Comparison of ENCODE assay signal across 9 cellular contexts in the genomic region with DNA sequence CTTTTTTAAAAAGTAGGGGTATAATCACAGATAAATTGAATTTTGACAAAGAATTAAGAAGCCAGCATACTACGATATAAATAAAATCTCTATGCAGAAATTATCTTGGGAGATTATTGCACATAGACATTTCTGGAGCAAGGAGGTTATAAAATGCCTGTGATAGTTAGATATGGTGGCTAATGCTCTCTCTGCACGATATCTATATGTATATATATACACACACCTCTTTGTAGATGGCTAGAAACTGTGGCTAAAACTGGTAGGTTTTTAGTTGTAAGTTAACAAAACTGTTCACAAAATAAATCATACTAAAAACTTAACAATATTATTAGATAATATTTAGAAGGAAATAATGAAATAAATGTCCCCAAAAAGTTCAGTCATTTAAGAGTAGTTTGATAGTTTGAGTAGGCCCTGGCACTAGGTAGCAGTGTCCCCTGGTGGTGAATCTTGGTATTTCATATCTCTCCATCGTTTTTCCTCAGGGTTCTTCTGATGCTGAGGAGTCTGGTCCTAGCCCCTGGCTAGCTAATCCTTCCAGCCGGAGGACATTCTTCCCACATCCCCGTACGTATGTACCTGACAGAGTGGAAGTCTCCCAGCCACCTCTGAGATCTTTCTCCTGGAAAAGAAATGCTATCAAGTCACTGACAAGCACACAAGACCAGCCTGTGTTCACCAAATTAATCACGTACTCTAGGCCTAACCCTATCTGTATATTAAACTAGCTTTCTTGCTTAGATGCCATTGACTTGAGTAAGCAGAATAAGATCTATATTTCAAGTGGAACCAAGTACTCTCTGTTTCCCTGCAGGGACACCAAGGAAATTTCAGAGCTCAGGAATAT. TPM values are rescaled to one million over a fixed set of nuclear protein-coding genes. Genes with fewer than 3 reads are reported as not detected.
DNase-seq lines count a peak whose midpoint lies in the region; ATAC-seq and TF ChIP-seq lines count a peak whose summit lies in the region.
"Had no signal": no experiment of that assay in that cellular context is flagged by ENCODE, and none has a peak within 500 bp of the region (broad histone marks: within the 10 kb centered on the region; RNA-seq: fewer than 3 reads in every experiment).

No MANE protein-coding gene starts in this region.

- H3K36me3 ChIP-seq in H7 (replicated peaks; ENCODE audit: control insufficient read depth, insufficient read depth, low read length): no peaks in the 10 kb centered on the region

- no peak overlapping the region for H3K27ac ChIP-seq in dorsolateral prefrontal cortex
- H3K27ac ChIP-seq: skin epidermis had no signal

- ATAC-seq in naive B cell (ENCODE audit: low read depth in 2 of 2): no peak
- no peak for ATAC-seq in GM21423 (IDR thresholded peaks at IDR 0.05; ENCODE audit: unreplicated experiment)
- ATAC-seq in GM21619 (IDR thresholded peaks at IDR 0.05; ENCODE audit: unreplicated experiment): no peak
- ATAC-seq in GM21786 (IDR thresholded peaks at IDR 0.05; ENCODE audit: unreplicated experiment): no peak

- H3K9me3 Mint-ChIP-seq in naive B cell: peaks cover 0 to 9% (median 4%) of the 10 kb centered on the region in 7 donors

- peaks cover 9 to 10% (median 9%) of the 10 kb centered on the region in 3 donors for H3K4me1 Mint-ChIP-seq in naive B cell

- H3K4me3 ChIP-seq in H7 (ENCODE audit: insufficient read depth, low read depth, low read length): no peak overlapping the region
- H3K4me3 ChIP-seq in dorsolateral prefrontal cortex: no peak overlapping the region
- H3K4me3 ChIP-seq: skin epidermis had no signal

- DNase-seq in D341Med (ENCODE audit: low spot score): peak; percentile 68
- DNase-seq in H7: peak; percentile 83
- DNase-seq in SHP77 treated with DMSO at 0.1 percent for 48 hours (lab: John Stamatoyannopoulos, UW): peak; percentile 12
- DNase-seq in dorsolateral prefrontal cortex: no peak
- DNase-seq in naive B cell: peak; percentile 11

- H3K4me3 Mint-ChIP-seq in naive B cell: no peak overlapping the region

- peaks cover 0 to 11% (median 2%) of the 10 kb centered on the region in 3 donors for H3K27me3 Mint-ChIP-seq in naive B cell

- peak; percentile 56 to 88 (median 76) for TF ChIP-seq CTCF in dorsolateral prefrontal cortex (IDR thresholded peaks at IDR 0.05 in 54 of 56, conservative IDR thresholded peaks at IDR 0.05 in 2 of 56; ENCODE audit: low read depth in 1 of 56, partially characterized antibody in 56 of 56)

- intact Hi-C loops in dorsolateral prefrontal cortex (cut with DNase I): no loop called here

- H3K27me3 ChIP-seq in H7 (ENCODE audit: control insufficient read depth, insufficient read depth, low read length) (no peaks in the 10 kb centered on the region), dorsolateral prefrontal cortex (no peaks in the 10 kb centered on the region)

- H3K36me3 Mint-ChIP-seq in naive B cell: no peaks in the 10 kb centered on the region

- no peak overlapping the region for H3K27ac Mint-ChIP-seq in naive B cell

RNA-seq across cellular contexts. Expression of gene ART5, which starts 32.2 kb away (rescaled TPM):
- total RNA-seq in H7 (2014; rRNA removed; shearing (Covaris generic)): 6.5 and 15.0 TPM in 2 replicates
- 1 to 10 TPM in 5 of 120 experiments, under 1 TPM in 13, not detected in 102; 0.31 to 1.5 (median 0.90) TPM for total RNA-seq in dorsolateral prefrontal cortex
- not detected for polyA plus RNA-seq in naive B cell (ENCODE audit: low read depth in 6 of 6)

RNA-seq across cellular contexts. Expression of gene ART1, which starts 35.3 kb away (rescaled TPM):
- 0.07 TPM in 1 of 2 replicates, not detected in the other for total RNA-seq in H7 (2014; rRNA removed; shearing (Covaris generic))
- total RNA-seq in dorsolateral prefrontal cortex: 1 to 10 TPM in 7 of 120 experiments, under 1 TPM in 19, not detected in 94; 0.33 to 2.9 (median 0.70) TPM
- polyA plus RNA-seq in naive B cell (ENCODE audit: low read depth in 6 of 6): not detected

Comparison
In these comparisons a context has a peak if more than half of its experiments do, and no peak if none do; other contexts are left out.
1. DNase-seq: peak in D341Med (single experiment), H7 (single experiment), SHP77 treated with DMSO at 0.1 percent for 48 hours (single experiment) and naive B cell (single experiment); none in dorsolateral prefrontal cortex (0 of 10).